In genomic region chr16:80718480-80719220, GRCh38 we compare ENCODE assay signal across 10 cellular contexts.
DNase-seq lines count a peak whose midpoint lies in the region; ATAC-seq and TF ChIP-seq lines count a peak whose summit lies in the region.
"Had no signal": no experiment of that assay in that cellular context is flagged by ENCODE, and none has a peak within 500 bp of the region (broad histone marks: within the 10 kb centered on the region; RNA-seq: fewer than 3 reads in every experiment).

No MANE protein-coding gene starts in this region.

- H3K27ac Mint-ChIP-seq in activated CD4-positive, alpha-beta memory T cell treated with anti-CD3 and anti-CD28 coated beads for 36 hours: no peak overlapping the region

- no peaks in the 10 kb centered on the region for H3K4me1 ChIP-seq in RWPE2 (ENCODE audit: insufficient read depth, poor library complexity, severe bottlenecking)
- H3K4me1 ChIP-seq: A549 had no signal

- peak; percentile 85 for ATAC-seq in RWPE2 (ENCODE audit: low read depth)
- no peak for ATAC-seq in GM18909 (IDR thresholded peaks at IDR 0.05; ENCODE audit: poor library complexity, unreplicated experiment)
- no peak for ATAC-seq in sciatic nerve
- ATAC-seq: A549 had no signal

- no peaks in the 10 kb centered on the region for H3K27me3 Mint-ChIP-seq in activated CD4-positive, alpha-beta memory T cell treated with anti-CD3 and anti-CD28 coated beads for 36 hours

- H3K4me3 ChIP-seq in RWPE2 (ENCODE audit: severe bottlenecking): no peak overlapping the region
- H3K4me3 ChIP-seq in fibroblast of the aortic adventitia (ENCODE audit: low read depth, low read length): no peak overlapping the region
- no peak overlapping the region for H3K4me3 ChIP-seq in skeletal muscle cell (ENCODE audit: low read depth, low read length)
- H3K4me3 ChIP-seq: A549 had no signal

- CTCF ChIA-PET in activated CD4-positive, alpha-beta memory T cell treated with anti-CD3 and anti-CD28 coated beads for 36 hours (lab: Charles Lee): interaction anchor here (1.8 kb wide), 1 partner anchor 191 kb away, joined by 4 read pairs; no protein-coding TSS in a partner anchor

- H3K27me3 ChIP-seq in RWPE2 (ENCODE audit: insufficient read depth, poor library complexity, severe bottlenecking): no peaks in the 10 kb centered on the region

- peaks cover 8% of the 10 kb centered on the region for H3K9me3 Mint-ChIP-seq in activated CD4-positive, alpha-beta memory T cell treated with anti-CD3 and anti-CD28 coated beads for 36 hours

- H3K36me3 ChIP-seq in RWPE2 (ENCODE audit: low read depth): no peaks in the 10 kb centered on the region

- TF ChIP-seq CTCF in RWPE2 (IDR thresholded peaks at IDR 0.05; ENCODE audit: poor library complexity, severe bottlenecking) (no peak), fibroblast of the aortic adventitia (IDR thresholded peaks at IDR 0.05; ENCODE audit: insufficient read depth, low read length) (no peak)

- peaks cover 15% of the 10 kb centered on the region for H3K4me1 Mint-ChIP-seq in activated CD4-positive, alpha-beta memory T cell treated with anti-CD3 and anti-CD28 coated beads for 36 hours (ENCODE audit: low read depth)

- H3K36me3 Mint-ChIP-seq in activated CD4-positive, alpha-beta memory T cell treated with anti-CD3 and anti-CD28 coated beads for 36 hours: peaks cover 6% of the 10 kb centered on the region

- no peaks in the 10 kb centered on the region for H3K9me3 ChIP-seq in RWPE2 (ENCODE audit: severe bottlenecking)

- H3K4me3 Mint-ChIP-seq in activated CD4-positive, alpha-beta memory T cell treated with anti-CD3 and anti-CD28 coated beads for 36 hours: no peak overlapping the region

- H3K27ac ChIP-seq in RWPE2 (ENCODE audit: poor library complexity, severe bottlenecking): no peak overlapping the region
- H3K27ac ChIP-seq: A549, KMS-11 had no signal

- POLR2A ChIA-PET in activated CD4-positive, alpha-beta memory T cell treated with anti-CD3 and anti-CD28 coated beads for 36 hours (lab: Charles Lee): no interaction called here

- DNase-seq in NCI-H187 (lab: John Stamatoyannopoulos, UW): peak; percentile 0 to 20
- DNase-seq in NCI-H187 treated with DMSO at 0.1 percent for 48 hours (lab: John Stamatoyannopoulos, UW): no peak
- DNase-seq in RWPE2 (ENCODE audit: low spot score): peak; percentile 67
- DNase-seq in fibroblast of the aortic adventitia (ENCODE audit: low read depth): peak; percentile 62
- peak; percentile 64 for DNase-seq in skeletal muscle cell (ENCODE audit: low read depth)
- DNase-seq in sciatic nerve (ENCODE audit: low spot score): no peak
- DNase-seq in activated CD4-positive, alpha-beta memory T cell treated with anti-CD3 and anti-CD28 coated beads for 36 hours: no peak

- intact Hi-C loops in sciatic nerve (cut with DNase I): no loop called here
- intact Hi-C loops in activated CD4-positive, alpha-beta memory T cell treated with anti-CD3 and anti-CD28 coated beads for 36 hours (cut with micrococcal nuclease): no loop called here

Comparison
In these comparisons a context has a peak if more than half of its experiments do, and no peak if none do; other contexts are left out.
1. DNase-seq: peak in NCI-H187 (2 of 2), RWPE2 (single experiment), fibroblast of the aortic adventitia (single experiment) and skeletal muscle cell (single experiment); none in NCI-H187 treated with DMSO at 0.1 percent for 48 hours (single experiment), sciatic nerve (single experiment) and activated CD4-positive, alpha-beta memory T cell treated with anti-CD3 and anti-CD28 coated beads for 36 hours (single experiment).